ENCODE assay signal across 9 cellular contexts in genomic region chr10:77392236-77392721, GRCh38.
A peak's percentile ranks its signal among the peaks of the same experiment; 100 is the strongest.
DNase-seq lines count a peak whose midpoint lies in the region; ATAC-seq, FAIRE-seq and TF ChIP-seq lines count a peak whose summit lies in the region.
"Had no signal": no experiment of that assay in that cellular context is flagged by ENCODE, and none has a peak within 500 bp of the region (broad histone marks: within the 10 kb centered on the region; RNA-seq: fewer than 3 reads in every experiment).

No MANE protein-coding gene starts in this region.

- POLR2A ChIA-PET in endothelial cell of umbilical vein (lab: Charles Lee), result interaction anchor here (0.6 kb wide), 1 partner anchor 41 kb away, joined by 3 read pairs; no protein-coding TSS in a partner anchor

- DNase-seq in Caki2 (ENCODE audit: low read depth) (peak; percentile 45), NCI-H226 (peak; percentile 81), endothelial cell of umbilical vein (ENCODE audit: low read depth, low spot score) (no peak), prostate gland (ENCODE audit: low spot score) (no peak), G401 (ENCODE audit: low spot score) (no peak)
- no peak for DNase-seq in activated effector memory CD4-positive, alpha-beta T cell treated with Interleukin-2 at 50 U/mL for 16 hours
- no peak for DNase-seq in activated naive CD4-positive, alpha-beta T cell treated with anti-CD3 and anti-CD28 coated beads, Interleukin-2, amount 10 ng/mL, durations not matched to agents 7 days and 5 days

- H3K9ac ChIP-seq in endothelial cell of umbilical vein (replicated peaks; ENCODE audit: extremely low read depth, insufficient read depth, low read length), result peak overlapping the region; percentile 47

- no peaks in the 10 kb centered on the region for H3K36me3 ChIP-seq in endothelial cell of umbilical vein (ENCODE audit: control insufficient read depth in 2 of 2, extremely low read depth in 1 of 2, insufficient read depth in 2 of 2, low read length in 2 of 2)
- H3K36me3 ChIP-seq in prostate gland, result no peaks in the 10 kb centered on the region

- no peaks in the 10 kb centered on the region for H3K36me3 Mint-ChIP-seq in activated naive CD4-positive, alpha-beta T cell treated with anti-CD3 and anti-CD28 coated beads, Interleukin-2, amount 10 ng/mL, durations not matched to agents 7 days and 5 days

- no peak overlapping the region for H3K4me3 Mint-ChIP-seq in activated naive CD4-positive, alpha-beta T cell treated with anti-CD3 and anti-CD28 coated beads, Interleukin-2, amount 10 ng/mL, durations not matched to agents 7 days and 5 days

- H3K79me2 ChIP-seq in endothelial cell of umbilical vein (ENCODE audit: control insufficient read depth, insufficient read depth, low read length), result no peaks in the 10 kb centered on the region

- peak overlapping the region; percentile 57 for H3K4me2 ChIP-seq in endothelial cell of umbilical vein (ENCODE audit: insufficient read depth, low read length)

- dilution Hi-C loops in endothelial cell of umbilical vein (cut with MboI; ENCODE audit: extremely low pct_ligation_motif_present, low sequenced_read_pairs), result no loop called here

- H2AFZ ChIP-seq in endothelial cell of umbilical vein (ENCODE audit: low read depth, low read length), result no peak overlapping the region

- H3K27me3 Mint-ChIP-seq in activated naive CD4-positive, alpha-beta T cell treated with anti-CD3 and anti-CD28 coated beads, Interleukin-2, amount 10 ng/mL, durations not matched to agents 7 days and 5 days, result peaks cover 11% of the 10 kb centered on the region

- no peaks in the 10 kb centered on the region for H3K4me1 Mint-ChIP-seq in activated naive CD4-positive, alpha-beta T cell treated with anti-CD3 and anti-CD28 coated beads, Interleukin-2, amount 10 ng/mL, durations not matched to agents 7 days and 5 days

- intact Hi-C loops in endothelial cell of umbilical vein (cut with micrococcal nuclease) (loop anchor here (1.0 to 5.0 kb wide), 9 partner anchors 42 to 365 kb away; no protein-coding TSS in a partner anchor), prostate gland (cut with DNase I) (loop anchor here (2.0 to 5.0 kb wide), 4 partner anchors 100 to 245 kb away; partner anchors contain the start of gene KCNMA1)

- TSS peak; percentile 69 for BruUV-seq in endothelial cell of umbilical vein (replicated peaks; lab: Mats Ljungman, UMichigan)

- H3K9me3 ChIP-seq in endothelial cell of umbilical vein (replicated peaks; ENCODE audit: control insufficient read depth, insufficient read depth, low read length) (no peaks in the 10 kb centered on the region), prostate gland (no peaks in the 10 kb centered on the region)

- H3K27ac Mint-ChIP-seq in activated naive CD4-positive, alpha-beta T cell treated with anti-CD3 and anti-CD28 coated beads, Interleukin-2, amount 10 ng/mL, durations not matched to agents 7 days and 5 days, result no peak overlapping the region

- in situ Hi-C loops in Caki2 (cut with HindIII; ENCODE audit: low pct_unique_long_range_greater_than_20kb, low sequenced_read_pairs), result no loop called here
- in situ Hi-C loops in G401 (cut with HindIII; ENCODE audit: low sequenced_read_pairs), result no loop called here

- H4K20me1 ChIP-seq in endothelial cell of umbilical vein (replicated peaks; ENCODE audit: control insufficient read depth, extremely low read depth, insufficient read depth, low read length), result no peaks in the 10 kb centered on the region

- H3K4me1 ChIP-seq in endothelial cell of umbilical vein (ENCODE audit: control insufficient read depth, extremely low read depth, insufficient read depth, low read length), result peaks cover 43% of the 10 kb centered on the region
- no peaks in the 10 kb centered on the region for H3K4me1 ChIP-seq in prostate gland (replicated peaks)

- H3K27ac ChIP-seq in endothelial cell of umbilical vein (ENCODE audit: insufficient read depth, low read depth, low read length), result peak overlapping the region; percentile 90
- H3K27ac ChIP-seq in prostate gland, result peak overlapping the region; percentile 38 to 54

- H3K4me3 ChIP-seq in endothelial cell of umbilical vein (replicated peaks in 1 of 3; ENCODE audit: insufficient read depth in 1 of 3, low read depth in 1 of 3, low read length in 3 of 3) (no peak overlapping the region), prostate gland (no peak overlapping the region)

- WGBS in prostate gland, result 93% methylated on average over 2 of the region's 2 CpGs

- H3K27me3 ChIP-seq in endothelial cell of umbilical vein (ENCODE audit: control insufficient read depth in 2 of 2, insufficient read depth in 2 of 2, low read length in 2 of 2) (no peaks in the 10 kb centered on the region), prostate gland (replicated peaks; ENCODE audit: insufficient read depth) (no peaks in the 10 kb centered on the region)

- no peak for TF ChIP-seq POLR2A in endothelial cell of umbilical vein (IDR thresholded peaks at IDR 0.05; ENCODE audit: low read depth, low read length)
- no peak for TF ChIP-seq POLR2A in prostate gland (IDR thresholded peaks at IDR 0.05)

- H3K9me3 Mint-ChIP-seq in activated naive CD4-positive, alpha-beta T cell treated with anti-CD3 and anti-CD28 coated beads, Interleukin-2, amount 10 ng/mL, durations not matched to agents 7 days and 5 days, result no peaks in the 10 kb centered on the region

- H3K9me1 ChIP-seq in endothelial cell of umbilical vein (replicated peaks; ENCODE audit: control insufficient read depth, extremely low read depth, insufficient read depth, low read length), result no peaks in the 10 kb centered on the region

- no peak for FAIRE-seq in endothelial cell of umbilical vein (lab: Jason Lieb, UNC)
- FAIRE-seq: G401.6 had no signal

- TF ChIP-seq CTCF in endothelial cell of umbilical vein (IDR thresholded peaks at IDR 0.05; ENCODE audit: extremely low read depth in 1 of 2, insufficient read depth in 1 of 2, low read depth in 1 of 2, low read length in 2 of 2) (no peak), prostate gland (IDR thresholded peaks at IDR 0.05) (no peak)

- CTCF ChIA-PET in endothelial cell of umbilical vein (lab: Charles Lee), result interaction anchor here (0.7 to 3.4 kb wide), 30 partner anchors 10 to 364 kb away, joined by 3 to 27 read pairs (median 4); partner anchors contain the start of gene KCNMA1
- CTCF ChIA-PET in activated naive CD4-positive, alpha-beta T cell treated with anti-CD3 and anti-CD28 coated beads, Interleukin-2, amount 10 ng/mL, durations not matched to agents 7 days and 5 days (lab: Charles Lee), result interaction anchor here (0.8 kb wide), 1 partner anchor 190 kb away, joined by 3 read pairs; no protein-coding TSS in a partner anchor

- no peak for ATAC-seq in HG02798 (IDR thresholded peaks at IDR 0.05; ENCODE audit: poor library complexity, unreplicated experiment)

TF ChIP-seq in endothelial cell of umbilical vein, 7 proteins besides CTCF, POLR2A, EP300 and RAD21:
- no peak for TF ChIP-seq MYC (IDR thresholded peaks at IDR 0.05; ENCODE audit: low read depth, low read length)
- TF ChIP-seq POLR2AphosphoS5 (IDR thresholded peaks at IDR 0.05; ENCODE audit: insufficient read depth, low read depth, low read length), result peak; percentile 13
- no peak for TF ChIP-seq GATA2 (IDR thresholded peaks at IDR 0.05; ENCODE audit: insufficient read depth, insufficient read length, low read depth, low read length)
- TF ChIP-seq MAX (IDR thresholded peaks at IDR 0.05; ENCODE audit: insufficient read depth, insufficient read length), result peak; percentile 1
- no peak for TF ChIP-seq JUN (IDR thresholded peaks at IDR 0.05; ENCODE audit: borderline replicate concordance, insufficient read depth, insufficient read length, low read depth)
- no peak for TF ChIP-seq FOS (IDR thresholded peaks at IDR 0.05; ENCODE audit: borderline replicate concordance, insufficient read depth, low read length)
TF ChIP-seq in endothelial cell of umbilical vein: peak in this region for 2.

Comparison
In these comparisons a context has a peak if more than half of its experiments do, and no peak if none do; other contexts are left out.
1. DNase-seq: peak in Caki2 (single experiment) and NCI-H226 (single experiment); none in endothelial cell of umbilical vein (single experiment), prostate gland (single experiment), activated effector memory CD4-positive, alpha-beta T cell treated with Interleukin-2 at 50 U/mL for 16 hours (single experiment), G401 (single experiment) and activated naive CD4-positive, alpha-beta T cell treated with anti-CD3 and anti-CD28 coated beads, Interleukin-2, amount 10 ng/mL, durations not matched to agents 7 days and 5 days (single experiment).